1 cellular context compared by ENCODE assay signal in the genomic region with DNA sequence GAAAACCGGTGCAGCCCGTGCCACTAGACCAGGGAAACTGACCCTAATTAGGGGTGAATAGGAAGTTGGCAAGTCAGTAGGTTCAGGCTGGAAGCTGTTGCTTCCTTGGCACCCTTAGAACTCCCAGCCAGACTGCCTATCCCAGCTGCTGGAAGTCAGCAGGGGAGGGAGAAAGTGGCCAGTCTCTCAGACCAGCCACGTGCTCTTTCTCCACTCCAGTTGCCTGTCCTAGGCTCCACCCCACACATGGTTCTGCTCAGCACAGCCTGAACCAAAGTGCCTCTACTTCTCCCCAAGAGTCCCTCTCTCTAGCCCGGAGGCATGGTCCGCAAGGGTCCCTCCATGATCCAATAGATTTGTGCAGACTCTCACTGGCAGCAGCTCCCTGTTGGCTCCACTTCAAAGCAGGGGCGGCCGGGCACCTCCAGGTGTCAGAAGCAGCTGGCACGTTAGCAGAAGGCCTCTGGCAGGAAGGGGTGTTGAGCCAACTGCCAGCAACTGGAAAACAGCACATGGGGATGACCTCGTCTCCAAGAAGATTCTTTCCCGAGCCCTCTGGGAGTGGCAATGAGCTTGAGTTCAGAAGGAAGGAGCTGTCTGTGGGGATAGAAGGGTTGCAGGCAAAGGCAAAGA.
TF ChIP-seq lines count a peak whose summit lies in the region.

No MANE protein-coding gene starts in this region.

TF ChIP-seq in IMR-90, 13 proteins besides CTCF, POLR2A, EP300 and RAD21:
- TF ChIP-seq FOS (IDR thresholded peaks at IDR 0.05; ENCODE audit: low read depth, low read length), result no peak
- TF ChIP-seq MAZ (IDR thresholded peaks at IDR 0.05; ENCODE audit: borderline replicate concordance, low read depth, low read length), result no peak
- no peak for TF ChIP-seq BHLHE40 (IDR thresholded peaks at IDR 0.05; ENCODE audit: low read depth, low read length)
- TF ChIP-seq USF2 (IDR thresholded peaks at IDR 0.05; ENCODE audit: low read depth, low read length), result 0 out of 2 replicates have a peak, but pooled peaks have one; percentile 20
- TF ChIP-seq CHD1 (IDR thresholded peaks at IDR 0.05; ENCODE audit: low read depth, low read length), result no peak
